ENCODE assay signal across 1 cellular context in genomic region chr2:47869859-47870258, GRCh38.
TF ChIP-seq lines count a peak whose summit lies in the region.

No MANE protein-coding gene starts in this region.

TF ChIP-seq in K562, 482 proteins besides CTCF, POLR2A, EP300 and RAD21 (continued from another document):
- TF ChIP-seq MITF (IDR thresholded peaks at IDR 0.05) (no peak), ZKSCAN1 (IDR thresholded peaks at IDR 0.05; ENCODE audit: low read depth, low read length) (no peak), MED1 (CRISPR knock-in tag; IDR thresholded peaks at IDR 0.05; ENCODE audit: borderline replicate concordance) (no peak), NCOR1 (IDR thresholded peaks at IDR 0.05) (no peak)
